ENCODE assay signal across 16 cellular contexts in genomic region chr13:56110751-56111150, GRCh38.
DNase-seq lines count a peak whose midpoint lies in the region; FAIRE-seq and TF ChIP-seq lines count a peak whose summit lies in the region.
"Had no signal": no experiment of that assay in that cellular context is flagged by ENCODE, and none has a peak within 500 bp of the region (broad histone marks: within the 10 kb centered on the region; RNA-seq: fewer than 3 reads in every experiment).

No MANE protein-coding gene starts in this region.

- no peaks in the 10 kb centered on the region for H3K36me3 Mint-ChIP-seq in activated CD4-positive, alpha-beta T cell treated with anti-CD3 and anti-CD28 coated beads, Interleukin-2, amount 10 ng/mL, durations not matched to agents 24 days and 14 days (ENCODE audit: low read depth)
- H3K36me3 Mint-ChIP-seq: CD4-positive, alpha-beta memory T cell; IgD-negative memory B cell had no signal

- H3K36me3 ChIP-seq in bronchial epithelial cell (ENCODE audit: control insufficient read depth, insufficient read depth, low read length) = no peaks in the 10 kb centered on the region
- no peaks in the 10 kb centered on the region for H3K36me3 ChIP-seq in iPS-15b (ENCODE audit: control insufficient read depth, insufficient read depth, low read length)
- H3K36me3 ChIP-seq: BE2C had no signal

- no peaks in the 10 kb centered on the region for H3K4me1 Mint-ChIP-seq in activated CD4-positive, alpha-beta T cell treated with anti-CD3 and anti-CD28 coated beads, Interleukin-2, amount 10 ng/mL, durations not matched to agents 24 days and 14 days
- H3K4me1 Mint-ChIP-seq: CD4-positive, alpha-beta memory T cell; IgD-negative memory B cell had no signal

- H3K4me3 ChIP-seq in bronchial epithelial cell (ENCODE audit: low read depth, low read length) (no peak overlapping the region), iPS-15b (ENCODE audit: low read depth, low read length) (no peak overlapping the region)
- H3K4me3 ChIP-seq: A549 had no signal

- no peak for TF ChIP-seq CTCF in bronchial epithelial cell (IDR thresholded peaks at IDR 0.05; ENCODE audit: insufficient read depth, low read length, severe bottlenecking)

- intact Hi-C loops in activated CD4-positive, alpha-beta T cell treated with anti-CD3 and anti-CD28 coated beads, Interleukin-2, amount 10 ng/mL, durations not matched to agents 24 days and 14 days (cut with micrococcal nuclease) = no loop called here

- no peak overlapping the region for H3K4me3 Mint-ChIP-seq in activated CD4-positive, alpha-beta T cell treated with anti-CD3 and anti-CD28 coated beads, Interleukin-2, amount 10 ng/mL, durations not matched to agents 24 days and 14 days
- H3K4me3 Mint-ChIP-seq: CD4-positive, alpha-beta memory T cell; IgD-negative memory B cell had no signal

- H3K9me3 ChIP-seq in iPS-15b (ENCODE audit: control insufficient read depth, insufficient read depth, low read length) = no peaks in the 10 kb centered on the region
- H3K9me3 ChIP-seq: A549, BE2C had no signal

- no peak overlapping the region for H3K27ac Mint-ChIP-seq in activated CD4-positive, alpha-beta T cell treated with anti-CD3 and anti-CD28 coated beads, Interleukin-2, amount 10 ng/mL, durations not matched to agents 24 days and 14 days
- H3K27ac Mint-ChIP-seq: CD4-positive, alpha-beta memory T cell; IgD-negative memory B cell had no signal

- H3K9me3 Mint-ChIP-seq in activated CD4-positive, alpha-beta T cell treated with anti-CD3 and anti-CD28 coated beads, Interleukin-2, amount 10 ng/mL, durations not matched to agents 24 days and 14 days = peaks cover 20% of the 10 kb centered on the region

- no peaks in the 10 kb centered on the region for H3K27me3 ChIP-seq in bronchial epithelial cell (ENCODE audit: control insufficient read depth, insufficient read depth, low read length)
- H3K27me3 ChIP-seq in iPS-15b (ENCODE audit: control insufficient read depth, insufficient read depth, low read length) = no peaks in the 10 kb centered on the region
- H3K27me3 ChIP-seq: BE2C had no signal

- peak overlapping the region; percentile 9 for H3K9ac ChIP-seq in iPS-15b (ENCODE audit: low read depth, low read length)

- H3K27me3 Mint-ChIP-seq in activated CD4-positive, alpha-beta T cell treated with anti-CD3 and anti-CD28 coated beads, Interleukin-2, amount 10 ng/mL, durations not matched to agents 24 days and 14 days = no peaks in the 10 kb centered on the region
- H3K27me3 Mint-ChIP-seq: CD4-positive, alpha-beta memory T cell; IgD-negative memory B cell had no signal

- peaks cover 9% of the 10 kb centered on the region for H3K4me1 ChIP-seq in iPS-15b (ENCODE audit: control insufficient read depth, insufficient read depth, low read length)
- H3K4me1 ChIP-seq: A549, BE2C had no signal

- DNase-seq in HPDE6-E6E7 (ENCODE audit: extremely low spot score) = peak; percentile 3
- DNase-seq in bronchial epithelial cell (ENCODE audit: low read depth) = peak; percentile 50
- no peak for DNase-seq in NCI-H2171 treated with DMSO at 0.1 percent for 48 hours (lab: John Stamatoyannopoulos, UW)
- DNase-seq in activated CD4-positive, alpha-beta T cell treated with anti-CD3 and anti-CD28 coated beads, Interleukin-2, amount 10 ng/mL, durations not matched to agents 24 days and 14 days = no peak
- no peak for DNase-seq in stimulated activated naive CD4-positive, alpha-beta T cell treated with Interleukin-2 at 50 U/mL for 16 hours (lab: John Stamatoyannopoulos, UW)
- DNase-seq: BE2C; CD4-positive, alpha-beta memory T cell; COR-L47; DND-41; GDM1 had no signal

- no peak for FAIRE-seq in bronchial epithelial cell (lab: Jason Lieb, UNC)
- FAIRE-seq: A549, GM12892, GM19239, H54 had no signal

Comparison
In these comparisons a context has a peak if more than half of its experiments do, and no peak if none do; other contexts are left out.
1. DNase-seq: peak in HPDE6-E6E7 (single experiment) and bronchial epithelial cell (single experiment); none in NCI-H2171 treated with DMSO at 0.1 percent for 48 hours (single experiment), activated CD4-positive, alpha-beta T cell treated with anti-CD3 and anti-CD28 coated beads, Interleukin-2, amount 10 ng/mL, durations not matched to agents 24 days and 14 days (single experiment) and stimulated activated naive CD4-positive, alpha-beta T cell treated with Interleukin-2 at 50 U/mL for 16 hours (single experiment).